ENCODE assay signal across 23 cellular contexts in the genomic region with DNA sequence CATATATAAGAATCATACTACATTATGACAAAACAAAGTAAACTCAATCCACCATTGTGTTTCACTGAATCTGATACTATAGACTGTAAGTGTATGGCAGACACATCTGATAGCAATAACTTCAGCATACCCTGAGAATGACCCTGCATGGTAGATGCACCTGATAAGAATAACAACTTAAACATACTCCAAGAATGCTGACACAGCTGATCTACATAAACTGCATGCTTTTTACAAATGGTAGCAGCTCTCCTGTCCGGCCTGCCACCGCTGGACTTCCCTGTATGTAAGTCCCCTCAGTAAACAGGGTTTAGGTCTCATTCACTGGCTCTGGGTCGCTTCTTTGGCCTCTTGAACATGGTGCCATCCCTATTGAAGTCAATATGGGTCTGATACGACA.
"Had no signal": no experiment of that assay in that cellular context is flagged by ENCODE, and none has a peak within 500 bp of the region (broad histone marks: within the 10 kb centered on the region; RNA-seq: fewer than 3 reads in every experiment).

No MANE protein-coding gene starts in this region.

- H3K36me3 ChIP-seq: breast epithelium had no signal

- H3K27ac ChIP-seq: breast epithelium, Peyer's patch had no signal

- H3K4me1 Mint-ChIP-seq: WTC11 had no signal

- H3K9me3 ChIP-seq: breast epithelium, Peyer's patch had no signal

- H3K4me3 ChIP-seq: breast epithelium, Peyer's patch had no signal

- H3K27ac Mint-ChIP-seq: activated CD8-positive, alpha-beta T cell treated with anti-CD3 and anti-CD28 coated beads, Interleukin-2, amount 10 ng/mL, durations not matched to agents 7 days and 5 days; activated naive CD4-positive, alpha-beta T cell treated with anti-CD3 and anti-CD28 coated beads, Interleukin-2, amount 50 U/mL, for 24 hours; T-helper 17 cell; WTC11 had no signal

- DNase-seq: activated CD4-positive, alpha-beta T cell treated with anti-CD3 and anti-CD28 coated beads for 48 hours; activated CD4-positive, alpha-beta T cell treated with anti-CD3 and anti-CD28 coated beads, Interleukin-2, amount 50 U/mL, for 4 hours; activated CD4-positive, CD25-positive, alpha-beta regulatory T cell treated with anti-CD3 and anti-CD28 coated beads, Interleukin-2, amount 50 U/mL, for 72 hours; activated CD8-positive, alpha-beta memory T cell treated with anti-CD3 and anti-CD28 coated beads, Interleukin-2, amount 50 U/mL, for 48 hours; activated CD8-positive, alpha-beta T cell treated with anti-CD3 and anti-CD28 coated beads, Interleukin-2, amount 10 ng/mL, durations not matched to agents 7 days and 5 days; activated effector memory CD4-positive, alpha-beta T cell treated with Interleukin-2 at 50 U/mL for 16 hours; activated naive CD4-positive, alpha-beta T cell; activated T-cell treated with anti-CD3 and anti-CD28 coated beads, Interleukin-2, amount 50 U/mL, for 1 hour; aorta; central memory CD4-positive, alpha-beta T cell; NCI-H1092; NCI-H1417; NCI-H1930; NCI-H2171 treated with DMSO at 0.1 percent for 48 hours; NCI-H226; NCI-H69; Peyer's patch; SHP77 treated with DMSO at 0.1 percent for 48 hours; T-helper 17 cell; T-helper 9 cell had no signal

- ATAC-seq: activated CD8-positive, alpha-beta T cell treated with anti-CD3 and anti-CD28 coated beads, Interleukin-2, amount 10 ng/mL, durations not matched to agents 7 days and 5 days; T-helper 17 cell; WTC11 had no signal

- H3K4me1 ChIP-seq: breast epithelium had no signal

- H3K9me3 Mint-ChIP-seq: activated naive CD4-positive, alpha-beta T cell treated with anti-CD3 and anti-CD28 coated beads, Interleukin-2, amount 50 U/mL, for 24 hours; WTC11 had no signal

- H3K27me3 ChIP-seq: breast epithelium, Peyer's patch had no signal

- H3K36me3 Mint-ChIP-seq: WTC11 had no signal

- H3K4me3 Mint-ChIP-seq: activated CD8-positive, alpha-beta T cell treated with anti-CD3 and anti-CD28 coated beads, Interleukin-2, amount 10 ng/mL, durations not matched to agents 7 days and 5 days; activated naive CD4-positive, alpha-beta T cell treated with anti-CD3 and anti-CD28 coated beads, Interleukin-2, amount 50 U/mL, for 24 hours; T-helper 17 cell; WTC11 had no signal

- H3K27me3 Mint-ChIP-seq: activated naive CD4-positive, alpha-beta T cell treated with anti-CD3 and anti-CD28 coated beads, Interleukin-2, amount 50 U/mL, for 24 hours; T-helper 17 cell had no signal
